32 cellular contexts compared by ENCODE assay signal in genomic region chr10:46225597-46225996, GRCh38.
A peak's percentile ranks its signal among the peaks of the same experiment; 100 is the strongest.
DNase-seq lines count a peak whose midpoint lies in the region; ATAC-seq, FAIRE-seq and TF ChIP-seq lines count a peak whose summit lies in the region.
"Had no signal": no experiment of that assay in that cellular context is flagged by ENCODE, and none has a peak within 500 bp of the region (broad histone marks: within the 10 kb centered on the region; RNA-seq: fewer than 3 reads in every experiment).

No MANE protein-coding gene starts in this region.

- H3K4me1 ChIP-seq in kidney (ENCODE audit: control insufficient read depth in 1 of 2, insufficient read depth in 1 of 2, low read depth in 1 of 2, low read length in 2 of 2) (peaks cover 0 to 2% of the 10 kb centered on the region in 2 donors), upper lobe of right lung (no peaks in the 10 kb centered on the region)
- H3K4me1 ChIP-seq: foreskin keratinocyte, tibial artery had no signal

- no peak for TF ChIP-seq CTCF in kidney (IDR thresholded peaks at IDR 0.05; ENCODE audit: borderline replicate concordance, extremely low read depth, insufficient read depth)
- TF ChIP-seq CTCF in upper lobe of right lung (IDR thresholded peaks at IDR 0.05): no peak

- no peak for FAIRE-seq in kidney (lab: Jason Lieb, UNC)
- FAIRE-seq: A549, GM12891 had no signal

- H3K4me1 Mint-ChIP-seq in activated CD8-positive, alpha-beta memory T cell treated with anti-CD3 and anti-CD28 coated beads, Interleukin-2, amount 10 ng/mL, durations not matched to agents 7 days and 5 days: peaks cover 4% of the 10 kb centered on the region
- H3K4me1 Mint-ChIP-seq: nephron had no signal

- no peak overlapping the region for H3K9ac ChIP-seq in kidney (ENCODE audit: low read length in 2 of 2)

- no peak overlapping the region for H3K27ac ChIP-seq in kidney (ENCODE audit: low read depth in 2 of 2, low read length in 2 of 2)
- H3K27ac ChIP-seq in upper lobe of right lung: no peak overlapping the region
- H3K27ac ChIP-seq: A549, esophagus squamous epithelium, foreskin keratinocyte, tibial artery had no signal

- no peaks in the 10 kb centered on the region for H3K36me3 ChIP-seq in kidney (ENCODE audit: control insufficient read depth in 1 of 2, insufficient read depth in 2 of 2, low read length in 2 of 2)
- H3K36me3 ChIP-seq in upper lobe of right lung: no peaks in the 10 kb centered on the region
- H3K36me3 ChIP-seq: esophagus squamous epithelium, tibial artery had no signal

- H3K36me3 Mint-ChIP-seq in activated CD8-positive, alpha-beta memory T cell treated with anti-CD3 and anti-CD28 coated beads, Interleukin-2, amount 10 ng/mL, durations not matched to agents 7 days and 5 days: peaks cover 7% of the 10 kb centered on the region

- H3K27ac Mint-ChIP-seq in activated CD8-positive, alpha-beta memory T cell treated with anti-CD3 and anti-CD28 coated beads, Interleukin-2, amount 10 ng/mL, durations not matched to agents 7 days and 5 days: no peak overlapping the region
- H3K27ac Mint-ChIP-seq: activated CD4-positive, alpha-beta memory T cell treated with anti-CD3 and anti-CD28 coated beads for 36 hours; dendritic cell treated with granulocyte-macrophage colony-stimulating factor and Interleukin-4, amounts not matched to agents 40 ng/mL and 50 ng/mL, for 4 days had no signal

- DNase-seq in activated CD8-positive, alpha-beta memory T cell treated with anti-CD3 and anti-CD28 coated beads, Interleukin-2, amount 10 ng/mL, durations not matched to agents 7 days and 5 days: peak; percentile 35
- DNase-seq in activated CD8-positive, alpha-beta memory T cell treated with anti-CD3 and anti-CD28 coated beads for 24 hours: no peak
- peak; percentile 2 for DNase-seq in stimulated activated CD4-positive, alpha-beta T cell treated with anti-CD3 and anti-CD28 coated beads, Interleukin-4, amount 100 ng/mL, for 24 hours
- no peak for DNase-seq in stimulated activated CD4-positive, alpha-beta T cell treated with anti-CD3 and anti-CD28 coated beads, Interleukin-2, amount 100 ng/mL, for 48 hours
- DNase-seq in kidney (peak; percentile 48), upper lobe of right lung (peak; percentile 46), GF-D8 (lab: John Stamatoyannopoulos, UW) (no peak)
- DNase-seq: activated CD4-positive, alpha-beta memory T cell treated with anti-CD3 and anti-CD28 coated beads for 36 hours; activated gamma-delta T cell; AML-193; caudate nucleus; CD4-positive, alpha-beta memory T cell; esophagus squamous epithelium; foreskin keratinocyte; KBM-7; NCI-H1417 treated with DMSO at 0.1 percent for 48 hours; NCI-H2029 treated with DMSO at 0.1 percent for 48 hours; NK-92 treated with Interleukin-12 subunit alpha and Interleukin-12 subunit beta, amount 100 ng/mL, for 24 hours; SHP77; stimulated activated CD4-positive, alpha-beta T cell treated with anti-CD3 and anti-CD28 coated beads, Interleukin-1b, Interleukin-23, amount 100 ng/mL, for 48 hours; stimulated activated naive CD8-positive, alpha-beta T cell treated with anti-CD3 and anti-CD28 coated beads, Interleukin-15, amount 100 ng/mL, for 72 hours; T-helper 2 cell had no signal

- H3K4me3 ChIP-seq in kidney (ENCODE audit: low read length in 2 of 2): no peak overlapping the region
- no peak overlapping the region for H3K4me3 ChIP-seq in upper lobe of right lung
- H3K4me3 ChIP-seq: A549, esophagus squamous epithelium, mucosa of descending colon, smooth muscle cell, tibial artery had no signal

- no peaks in the 10 kb centered on the region for H3K9me3 ChIP-seq in kidney (ENCODE audit: control insufficient read depth in 1 of 2, low read length in 2 of 2)
- no peaks in the 10 kb centered on the region for H3K9me3 ChIP-seq in upper lobe of right lung
- H3K9me3 ChIP-seq: esophagus squamous epithelium, mucosa of descending colon, tibial artery had no signal

- ATAC-seq in activated CD8-positive, alpha-beta memory T cell treated with anti-CD3 and anti-CD28 coated beads, Interleukin-2, amount 10 ng/mL, durations not matched to agents 7 days and 5 days: no peak
- ATAC-seq in upper lobe of right lung (no peak), HG03378 (IDR thresholded peaks at IDR 0.05; ENCODE audit: unreplicated experiment) (no peak)
- ATAC-seq: A549; activated CD4-positive, CD25-positive, alpha-beta regulatory T cell treated with anti-CD3 and anti-CD28 coated beads, Interleukin-2, amount 50 U/mL, for 24 hours; foreskin keratinocyte; mucosa of descending colon; Panc1; stimulated activated naive CD8-positive, alpha-beta T cell treated with anti-CD3 and anti-CD28 coated beads, Interleukin-15, amount 100 ng/mL, for 72 hours had no signal

- H3K27me3 ChIP-seq in upper lobe of right lung: no peaks in the 10 kb centered on the region
- H3K27me3 ChIP-seq: tibial artery had no signal

- intact Hi-C loops in kidney (cut with DNase I): no loop called here
- intact Hi-C loops in upper lobe of right lung (cut with DNase I): no loop called here

- H3K4me3 Mint-ChIP-seq in activated CD8-positive, alpha-beta memory T cell treated with anti-CD3 and anti-CD28 coated beads, Interleukin-2, amount 10 ng/mL, durations not matched to agents 7 days and 5 days: no peak overlapping the region
- H3K4me3 Mint-ChIP-seq: activated CD4-positive, alpha-beta memory T cell treated with anti-CD3 and anti-CD28 coated beads for 36 hours; CD4-positive, alpha-beta memory T cell; dendritic cell treated with granulocyte-macrophage colony-stimulating factor and Interleukin-4, amounts not matched to agents 40 ng/mL and 50 ng/mL, for 4 days; nephron; stimulated activated naive CD8-positive, alpha-beta T cell treated with anti-CD3 and anti-CD28 coated beads, Interleukin-15, amount 100 ng/mL, for 72 hours had no signal

- no peaks in the 10 kb centered on the region for H3K9me3 Mint-ChIP-seq in activated CD8-positive, alpha-beta memory T cell treated with anti-CD3 and anti-CD28 coated beads, Interleukin-2, amount 10 ng/mL, durations not matched to agents 7 days and 5 days (ENCODE audit: low read depth)
- H3K9me3 Mint-ChIP-seq: dendritic cell treated with granulocyte-macrophage colony-stimulating factor and Interleukin-4, amounts not matched to agents 40 ng/mL and 50 ng/mL, for 4 days; nephron; stimulated activated naive CD8-positive, alpha-beta T cell treated with anti-CD3 and anti-CD28 coated beads, Interleukin-15, amount 100 ng/mL, for 72 hours had no signal

- CTCF ChIA-PET in activated CD8-positive, alpha-beta memory T cell treated with anti-CD3 and anti-CD28 coated beads, Interleukin-2, amount 10 ng/mL, durations not matched to agents 7 days and 5 days (lab: Charles Lee): no interaction called here

- no peaks in the 10 kb centered on the region for H3K27me3 Mint-ChIP-seq in activated CD8-positive, alpha-beta memory T cell treated with anti-CD3 and anti-CD28 coated beads, Interleukin-2, amount 10 ng/mL, durations not matched to agents 7 days and 5 days
- H3K27me3 Mint-ChIP-seq: activated CD4-positive, alpha-beta memory T cell treated with anti-CD3 and anti-CD28 coated beads for 36 hours; CD4-positive, alpha-beta memory T cell; stimulated activated naive CD8-positive, alpha-beta T cell treated with anti-CD3 and anti-CD28 coated beads, Interleukin-15, amount 100 ng/mL, for 72 hours had no signal

Comparison
In these comparisons a context has a peak if more than half of its experiments do, and no peak if none do; other contexts are left out.
1. DNase-seq: peak in activated CD8-positive, alpha-beta memory T cell treated with anti-CD3 and anti-CD28 coated beads, Interleukin-2, amount 10 ng/mL, durations not matched to agents 7 days and 5 days (single experiment), stimulated activated CD4-positive, alpha-beta T cell treated with anti-CD3 and anti-CD28 coated beads, Interleukin-4, amount 100 ng/mL, for 24 hours (single experiment), kidney (single experiment) and upper lobe of right lung (single experiment); none in activated CD8-positive, alpha-beta memory T cell treated with anti-CD3 and anti-CD28 coated beads for 24 hours (single experiment), stimulated activated CD4-positive, alpha-beta T cell treated with anti-CD3 and anti-CD28 coated beads, Interleukin-2, amount 100 ng/mL, for 48 hours (0 of 2) and GF-D8 (single experiment).